In genomic region chr6:125301435-125302391, GRCh38 we compare ENCODE assay signal across 8 cellular contexts. TPM values are rescaled to one million over a fixed set of nuclear protein-coding genes. Genes with fewer than 3 reads are reported as not detected.
A peak's percentile ranks its signal among the peaks of the same experiment; 100 is the strongest.
DNase-seq lines count a peak whose midpoint lies in the region; ATAC-seq, FAIRE-seq and TF ChIP-seq lines count a peak whose summit lies in the region.

A gene with protein sequence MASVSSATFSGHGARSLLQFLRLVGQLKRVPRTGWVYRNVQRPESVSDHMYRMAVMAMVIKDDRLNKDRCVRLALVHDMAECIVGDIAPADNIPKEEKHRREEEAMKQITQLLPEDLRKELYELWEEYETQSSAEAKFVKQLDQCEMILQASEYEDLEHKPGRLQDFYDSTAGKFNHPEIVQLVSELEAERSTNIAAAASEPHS (minus strand): TSS chr6:125301967. CDS start chr6:125301932, 35 bp downstream.

- intact Hi-C loops in endothelial cell of umbilical vein (cut with micrococcal nuclease), result loop anchor here (1.0 to 5.0 kb wide), 7 partner anchors 109 to 448 kb away; partner anchors contain the start of genes HEY2, RNF217 and TPD52L1

- H3K9me3 ChIP-seq in BE2C (no peaks in the 10 kb centered on the region), endothelial cell of umbilical vein (replicated peaks; ENCODE audit: control insufficient read depth, insufficient read depth, low read length) (no peaks in the 10 kb centered on the region)

- H3K27ac Mint-ChIP-seq in mesothelial cell of epicardium, result peak within 1 kb of the TSS; percentile 90

- H4K20me1 ChIP-seq in endothelial cell of umbilical vein (replicated peaks; ENCODE audit: control insufficient read depth, extremely low read depth, insufficient read depth, low read length), result no peaks in the 10 kb centered on the region

- H3K4me3 Mint-ChIP-seq in mesothelial cell of epicardium, result peak within 1 kb of the TSS; percentile 77

- no peak for TF ChIP-seq CTCF in BE2C (IDR thresholded peaks at IDR 0.05; ENCODE audit: low read depth, low read length)
- no peak for TF ChIP-seq CTCF in endothelial cell of umbilical vein (IDR thresholded peaks at IDR 0.05; ENCODE audit: extremely low read depth in 1 of 2, insufficient read depth in 1 of 2, low read depth in 1 of 2, low read length in 2 of 2)
- no peak for TF ChIP-seq CTCF in mesothelial cell of epicardium (IDR thresholded peaks at IDR 0.05; ENCODE audit: unreplicated experiment)

- H3K79me2 ChIP-seq in endothelial cell of umbilical vein (ENCODE audit: control insufficient read depth, insufficient read depth, low read length), result no peaks in the 10 kb centered on the region

- ATAC-seq in GM18909 (IDR thresholded peaks at IDR 0.05; ENCODE audit: poor library complexity, unreplicated experiment) (peak; percentile 90), HG03108 (IDR thresholded peaks at IDR 0.05; ENCODE audit: unreplicated experiment) (peak; percentile 93)

- H3K4me3 ChIP-seq in BE2C (ENCODE audit: low read depth, low read length), result peak within 1 kb of the TSS; percentile 59
- peak within 1 kb of the TSS; percentile 10 to 56 (median 47) for H3K4me3 ChIP-seq in endothelial cell of umbilical vein (replicated peaks in 1 of 3; ENCODE audit: insufficient read depth in 1 of 3, low read depth in 1 of 3, low read length in 3 of 3)

- H3K9me3 Mint-ChIP-seq in mesothelial cell of epicardium, result peaks cover 12% of the 10 kb centered on the region

- peak within 1 kb of the TSS; percentile 82 for H3K9ac ChIP-seq in endothelial cell of umbilical vein (replicated peaks; ENCODE audit: extremely low read depth, insufficient read depth, low read length)

- peak within 1 kb of the TSS; percentile 66 for H3K4me2 ChIP-seq in endothelial cell of umbilical vein (ENCODE audit: insufficient read depth, low read length)

- H3K4me1 Mint-ChIP-seq in mesothelial cell of epicardium, result peaks cover 38% of the 10 kb centered on the region

- TF ChIP-seq POLR2A in endothelial cell of umbilical vein (IDR thresholded peaks at IDR 0.05; ENCODE audit: low read depth, low read length), result peak; percentile 49

- H3K36me3 Mint-ChIP-seq in mesothelial cell of epicardium, result peaks cover 23% of the 10 kb centered on the region

- H3K4me1 ChIP-seq in BE2C (no peaks in the 10 kb centered on the region), endothelial cell of umbilical vein (ENCODE audit: control insufficient read depth, extremely low read depth, insufficient read depth, low read length) (peaks cover 10% of the 10 kb centered on the region)

- no peaks in the 10 kb centered on the region; the same call in 1 of the 2 replicates for H3K27me3 ChIP-seq in BE2C
- H3K27me3 ChIP-seq in endothelial cell of umbilical vein (ENCODE audit: control insufficient read depth in 2 of 2, insufficient read depth in 2 of 2, low read length in 2 of 2), result peaks cover 8 to 12% of the 10 kb centered on the region in 2 experiments

- dilution Hi-C loops in endothelial cell of umbilical vein (cut with MboI; ENCODE audit: extremely low pct_ligation_motif_present, low sequenced_read_pairs), result no loop called here

- POLR2A ChIA-PET in endothelial cell of umbilical vein (lab: Charles Lee), result interaction anchor here (0.6 kb wide), 1 partner anchor 1600 kb away, joined by 3 read pairs; no protein-coding TSS in a partner anchor

- no TSS peak for BruUV-seq in endothelial cell of umbilical vein (replicated peaks; lab: Mats Ljungman, UMichigan)

- CTCF ChIA-PET in endothelial cell of umbilical vein (lab: Charles Lee), result interaction anchor here (1.0 to 3.4 kb wide), 9 partner anchors 10 to 656 kb away, joined by 3 to 17 read pairs (median 5); partner anchors contain the start of genes HINT3 and TPD52L1

- H3K9me1 ChIP-seq in endothelial cell of umbilical vein (replicated peaks; ENCODE audit: control insufficient read depth, extremely low read depth, insufficient read depth, low read length), result no peaks in the 10 kb centered on the region

- no peaks in the 10 kb centered on the region for H3K27me3 Mint-ChIP-seq in mesothelial cell of epicardium (ENCODE audit: low read depth)

- H3K36me3 ChIP-seq in BE2C, result peaks cover 28% of the 10 kb centered on the region
- no peaks in the 10 kb centered on the region for H3K36me3 ChIP-seq in endothelial cell of umbilical vein (ENCODE audit: control insufficient read depth in 2 of 2, extremely low read depth in 1 of 2, insufficient read depth in 2 of 2, low read length in 2 of 2)

- DNase-seq in BE2C (peak; percentile 70), NOMO-1 (lab: John Stamatoyannopoulos, UW; ENCODE audit: unreplicated experiment in 2 of 2) (peak; percentile 44 to 56), endothelial cell of umbilical vein (ENCODE audit: low read depth, low spot score) (peak; percentile 78), mesothelial cell of epicardium (ENCODE audit: low spot score in 2 of 2, unreplicated experiment in 2 of 2) (peak; percentile 45 to 74)
- peak; percentile 54 for DNase-seq in activated CD8-positive, alpha-beta memory T cell treated with anti-CD3 and anti-CD28 coated beads, Interleukin-2, amount 50 U/mL, for 4 hours
- peak; percentile 25 to 27 for DNase-seq in stimulated activated CD8-positive, alpha-beta memory T cell treated with anti-CD3 and anti-CD28 coated beads, Interleukin-7, amount 100 ng/mL, for 48 hours (ENCODE audit: extremely low read depth in 1 of 2, low read depth in 1 of 2)

- FAIRE-seq in endothelial cell of umbilical vein (lab: Jason Lieb, UNC), result peak; percentile 84

- H2AFZ ChIP-seq in endothelial cell of umbilical vein (ENCODE audit: low read depth, low read length), result peak within 1 kb of the TSS; percentile 92

- peak within 1 kb of the TSS; percentile 72 for H3K27ac ChIP-seq in endothelial cell of umbilical vein (ENCODE audit: insufficient read depth, low read depth, low read length)

TF ChIP-seq in endothelial cell of umbilical vein, 7 proteins besides CTCF, POLR2A, EP300 and RAD21:
- TF ChIP-seq FOS (IDR thresholded peaks at IDR 0.05; ENCODE audit: borderline replicate concordance, insufficient read depth, low read length) (peak; percentile 15), MAX (IDR thresholded peaks at IDR 0.05; ENCODE audit: insufficient read depth, insufficient read length) (peak; percentile 1), GATA2 (IDR thresholded peaks at IDR 0.05; ENCODE audit: insufficient read depth, insufficient read length, low read depth, low read length) (no peak), POLR2AphosphoS5 (IDR thresholded peaks at IDR 0.05; ENCODE audit: insufficient read depth, low read depth, low read length) (peak; percentile 87)

RNA-seq across cellular contexts. Expression of the gene that starts here (rescaled TPM):
- 106 TPM for polyA plus RNA-seq in BE2C (2012; ENCODE audit: insufficient read depth, insufficient read length, low read depth)
- total RNA-seq in endothelial cell of umbilical vein, result 12.6 and 13.6 TPM in 2 replicates
- polyA plus RNA-seq in endothelial cell of umbilical vein, result 13.6 and 17.6 TPM in 2 replicates
- 23.6 and 26.8 TPM in 2 replicates for polyA plus RNA-seq in endothelial cell of umbilical vein (2011; cell fraction: cytosol; rRNA removed)
- polyA plus RNA-seq in endothelial cell of umbilical vein (2011; cell fraction: nucleus; rRNA removed), result 9.1 and 11.0 TPM in 2 replicates
- 11.4 and 19.6 TPM in 2 replicates for polyA plus RNA-seq in endothelial cell of umbilical vein (2012)
- polyA minus RNA-seq in endothelial cell of umbilical vein, result 11.6 and 15.6 TPM in 2 replicates
- polyA minus RNA-seq in endothelial cell of umbilical vein (2011; cell fraction: cytosol; rRNA and poly(A)+ RNA removed), result 16.2 TPM
- polyA minus RNA-seq in endothelial cell of umbilical vein (2011; cell fraction: nucleus; rRNA and poly(A)+ RNA removed), result 4.6 and 5.3 TPM in 2 replicates
- total RNA-seq in mesothelial cell of epicardium, result 102 to 111 TPM (median 103 TPM) in 3 replicates

Comparison
In these comparisons a context has a peak if more than half of its experiments do, and no peak if none do; other contexts are left out.
1. Peak in every context shown above with its lines: DNase-seq, ATAC-seq, H3K4me3 ChIP-seq and H3K27ac ChIP-seq.
2. DNase-seq: peak in every context shown above with its lines; median percentile 78 in endothelial cell of umbilical vein; 70 in BE2C; 60 in mesothelial cell of epicardium; 54 in activated CD8-positive, alpha-beta memory T cell treated with anti-CD3 and anti-CD28 coated beads, Interleukin-2, amount 50 U/mL, for 4 hours; 50 in NOMO-1; 26 in stimulated activated CD8-positive, alpha-beta memory T cell treated with anti-CD3 and anti-CD28 coated beads, Interleukin-7, amount 100 ng/mL, for 48 hours.